In the genomic region with DNA sequence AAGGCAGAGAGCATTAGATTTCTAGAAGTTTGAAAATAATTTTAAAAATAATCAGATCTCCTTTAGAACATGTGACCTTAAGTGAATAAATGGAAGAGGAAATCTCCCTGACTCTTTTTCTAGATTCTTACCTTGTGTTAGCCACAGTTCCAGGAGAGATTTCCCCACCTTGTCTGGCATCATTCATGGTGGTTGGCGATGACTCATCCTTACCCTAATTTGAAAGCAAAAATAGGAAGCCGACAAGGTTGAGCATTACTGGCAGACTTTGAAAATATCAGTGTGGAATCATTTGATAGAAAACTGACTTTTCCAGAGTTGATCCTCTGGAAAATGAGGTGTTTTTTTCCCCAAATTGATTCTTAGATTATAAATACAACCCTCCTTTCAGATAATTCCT, we compare ENCODE assay signal across 19 cellular contexts. TPM values are rescaled to one million over a fixed set of nuclear protein-coding genes. Genes with fewer than 3 reads are reported as not detected.
A peak's percentile ranks its signal among the peaks of the same experiment; 100 is the strongest.
DNase-seq lines count a peak whose midpoint lies in the region; ATAC-seq, FAIRE-seq and TF ChIP-seq lines count a peak whose summit lies in the region.
"Had no signal": no experiment of that assay in that cellular context is flagged by ENCODE, and none has a peak within 500 bp of the region (broad histone marks: within the 10 kb centered on the region; RNA-seq: fewer than 3 reads in every experiment).

No MANE protein-coding gene starts in this region.

- H3K9ac ChIP-seq in H1 (replicated peaks in 1 of 4; ENCODE audit: extremely low read depth in 1 of 4, low read depth in 3 of 4, low read length in 3 of 4), result no peak overlapping the region

- no peak overlapping the region for H3K27ac Mint-ChIP-seq in activated naive CD4-positive, alpha-beta T cell treated with anti-CD3 and anti-CD28 coated beads for 36 hours
- H3K27ac Mint-ChIP-seq: activated B cell treated with CpG ODN at 0.5 μM for 24 hours; stimulated activated naive CD8-positive, alpha-beta T cell treated with anti-CD3 and anti-CD28 coated beads, Interleukin-15, amount 100 ng/mL, for 72 hours had no signal

- H3K4ac ChIP-seq in H1 (replicated peaks; ENCODE audit: insufficient read length, low read depth, low read length), result no peak overlapping the region

- no peaks in the 10 kb centered on the region for H3K36me3 ChIP-seq in H1 (ENCODE audit: control insufficient read depth in 2 of 4, insufficient read depth in 4 of 4, low read length in 3 of 4)
- H3K36me3 ChIP-seq: pancreas had no signal

- no peak overlapping the region for H3K23ac ChIP-seq in H1 (ENCODE audit: insufficient read length)

- H3K18ac ChIP-seq in H1 (ENCODE audit: extremely low read depth, low read length), result no peak overlapping the region

- TF ChIP-seq RAD21 in H1 (IDR thresholded peaks at IDR 0.05 in 1 of 2, conservative IDR thresholded peaks at IDR 0.05 in 1 of 2; ENCODE audit: low read depth in 2 of 2, low read length in 2 of 2), result no peak

- H4K5ac ChIP-seq in H1 (ENCODE audit: insufficient read length, low read depth, low read length), result no peak overlapping the region

- TF ChIP-seq EP300 in H1 (IDR thresholded peaks at IDR 0.05; ENCODE audit: borderline replicate concordance in 1 of 2, low read depth in 2 of 2, low read length in 2 of 2), result no peak

- POLR2A ChIA-PET in H1 (lab: Charles Lee; ENCODE audit: partially characterized antibody), result no interaction called here

- H3K4me1 Mint-ChIP-seq in activated naive CD4-positive, alpha-beta T cell treated with anti-CD3 and anti-CD28 coated beads for 36 hours (ENCODE audit: low read depth), result peaks cover 3% of the 10 kb centered on the region
- H3K4me1 Mint-ChIP-seq: activated B cell treated with CpG ODN at 0.5 μM for 24 hours; stimulated activated naive CD8-positive, alpha-beta T cell treated with anti-CD3 and anti-CD28 coated beads, Interleukin-15, amount 100 ng/mL, for 72 hours had no signal

- TF ChIP-seq CTCF in GM12865 (IDR thresholded peaks at IDR 0.05; ENCODE audit: insufficient read depth, low read depth, low read length, missing control alignments) (no peak), H1 (IDR thresholded peaks at IDR 0.05; ENCODE audit: control extremely low read depth in 1 of 3, insufficient read depth in 1 of 3, low read depth in 1 of 3, low read length in 3 of 3) (no peak)

- WGBS in H1 (ENCODE audit: extremely low coverage in 1 of 2, insufficient coverage in 1 of 2, insufficient read length in 1 of 2, insufficient replicate concordance in 2 of 2, low coverage in 1 of 2, low lambda C conversion rate in 2 of 2, missing lambda C conversion rate in 1 of 2), 2 experiments, result 87% methylated on average over 2 of the region's 2 CpGs; no CpG with 5 or more reads in 1 of the 2 experiments

- H3K27me3 ChIP-seq in H1 (replicated peaks in 1 of 4; ENCODE audit: control insufficient read depth in 3 of 4, extremely low read depth in 1 of 4, insufficient read depth in 3 of 4, low read length in 3 of 4), result no peaks in the 10 kb centered on the region
- H3K27me3 ChIP-seq: dorsolateral prefrontal cortex, pancreas had no signal

- H3K36me3 Mint-ChIP-seq in activated naive CD4-positive, alpha-beta T cell treated with anti-CD3 and anti-CD28 coated beads for 36 hours (ENCODE audit: low read depth), result no peaks in the 10 kb centered on the region

- H2AK5ac ChIP-seq in H1 (ENCODE audit: low read depth, low read length), result no peak overlapping the region

- no peak overlapping the region for H2BK12ac ChIP-seq in H1 (ENCODE audit: low read depth, low read length)

- H3K9me3 ChIP-seq in H1 (ENCODE audit: insufficient read depth in 2 of 2, low read depth in 1 of 2, low read length in 1 of 2), result no peaks in the 10 kb centered on the region
- H3K9me3 ChIP-seq: pancreas had no signal

- H3K4me1 ChIP-seq in H1 (replicated peaks in 1 of 4; ENCODE audit: control insufficient read depth in 3 of 4, insufficient read depth in 4 of 4, low read length in 3 of 4), result peaks cover 0 to 7% (median under 1%) of the 10 kb centered on the region in 4 experiments; a peak in 4 of 7 replicates
- H3K4me1 ChIP-seq: pancreas had no signal

- ATAC-seq in GM21447 (IDR thresholded peaks at IDR 0.05; ENCODE audit: unreplicated experiment), result no peak
- no peak for ATAC-seq in HG03135 (IDR thresholded peaks at IDR 0.05; ENCODE audit: unreplicated experiment)
- ATAC-seq: left ventricle myocardium superior; stimulated activated naive CD8-positive, alpha-beta T cell treated with anti-CD3 and anti-CD28 coated beads, Interleukin-15, amount 100 ng/mL, for 72 hours had no signal

- H3K27ac ChIP-seq in H1 (ENCODE audit: low read depth, low read length), result no peak overlapping the region
- H3K27ac ChIP-seq: dorsolateral prefrontal cortex, pancreas had no signal

- no peak overlapping the region for H2AFZ ChIP-seq in H1 (ENCODE audit: low read length)

- no peak for TF ChIP-seq POLR2A in H1 (IDR thresholded peaks at IDR 0.05; ENCODE audit: control extremely low read depth in 1 of 2, low read depth in 2 of 2, low read length in 2 of 2)

- no peaks in the 10 kb centered on the region for H3K79me1 ChIP-seq in H1 (ENCODE audit: low read depth, low read length)

- no peak for FAIRE-seq in H1 (lab: Jason Lieb, UNC)
- FAIRE-seq: pancreas had no signal

- peaks cover 4% of the 10 kb centered on the region for H3K9me3 Mint-ChIP-seq in activated naive CD4-positive, alpha-beta T cell treated with anti-CD3 and anti-CD28 coated beads for 36 hours
- H3K9me3 Mint-ChIP-seq: stimulated activated naive CD8-positive, alpha-beta T cell treated with anti-CD3 and anti-CD28 coated beads, Interleukin-15, amount 100 ng/mL, for 72 hours had no signal

- H3K4me2 ChIP-seq in H1 (ENCODE audit: insufficient read depth in 1 of 2, low read depth in 2 of 2, low read length in 2 of 2), result no peak overlapping the region

- H3K4me3 Mint-ChIP-seq in activated naive CD4-positive, alpha-beta T cell treated with anti-CD3 and anti-CD28 coated beads for 36 hours, result no peak overlapping the region
- H3K4me3 Mint-ChIP-seq: activated B cell treated with CpG ODN at 0.5 μM for 24 hours; stimulated activated naive CD8-positive, alpha-beta T cell treated with anti-CD3 and anti-CD28 coated beads, Interleukin-15, amount 100 ng/mL, for 72 hours had no signal

- intact Hi-C loops in activated naive CD4-positive, alpha-beta T cell treated with anti-CD3 and anti-CD28 coated beads for 36 hours (cut with micrococcal nuclease), result no loop called here

- H2BK120ac ChIP-seq in H1 (replicated peaks; ENCODE audit: low read depth, low read length), result no peak overlapping the region

- CTCF ChIA-PET in H1 (lab: Charles Lee; ENCODE audit: partially characterized antibody), result interaction anchor here (0.5 to 1.7 kb wide), 6 partner anchors 9 to 731 kb away, joined by 3 to 4 read pairs (median 3); no protein-coding TSS in a partner anchor
- CTCF ChIA-PET in activated naive CD4-positive, alpha-beta T cell treated with anti-CD3 and anti-CD28 coated beads for 36 hours (lab: Charles Lee), result no interaction called here

- no peak overlapping the region for H2BK5ac ChIP-seq in H1 (ENCODE audit: low read depth, low read length)

- H4K91ac ChIP-seq in H1 (replicated peaks; ENCODE audit: insufficient read length, low read length), result no peak overlapping the region

- DNase-seq in GM12865 (ENCODE audit: low read depth) (peak; percentile 41), H4 (ENCODE audit: low spot score) (peak; percentile 31), NCI-H146 treated with DMSO at 0.1 percent for 48 hours (lab: John Stamatoyannopoulos, UW; ENCODE audit: unreplicated experiment) (peak; percentile 11), H1 (ENCODE audit: low read depth in 1 of 2, low spot score in 2 of 2) (no peak)
- DNase-seq in activated naive CD4-positive, alpha-beta T cell treated with anti-CD3 and anti-CD28 coated beads for 36 hours, result no peak
- DNase-seq in activated CD8-positive, alpha-beta memory T cell treated with anti-CD3 and anti-CD28 coated beads for 24 hours, result no peak
- DNase-seq: activated B cell treated with CpG ODN at 0.5 μM for 24 hours; activated naive CD4-positive, alpha-beta T cell treated with anti-CD3 and anti-CD28 coated beads, Interleukin-2, amount 50 U/mL, for 16 hours; AML-193; dorsolateral prefrontal cortex; left ventricle myocardium superior; NCI-H1436; NCI-H446 treated with DMSO at 0.1 percent for 48 hours; pancreas; stimulated activated naive CD8-positive, alpha-beta T cell treated with anti-CD3 and anti-CD28 coated beads, Interleukin-15, amount 100 ng/mL, for 72 hours had no signal

- no peaks in the 10 kb centered on the region for H4K20me1 ChIP-seq in H1 (replicated peaks in 1 of 2; ENCODE audit: control insufficient read depth in 1 of 2, insufficient read depth in 2 of 2, low read length in 2 of 2)

- H3K14ac ChIP-seq in H1 (ENCODE audit: insufficient read length), result no peak overlapping the region

- H3K23me2 ChIP-seq in H1 (ENCODE audit: low read depth, low read length), result no peaks in the 10 kb centered on the region

- H3K56ac ChIP-seq in H1 (replicated peaks; ENCODE audit: insufficient read length, low read depth, low read length), result no peak overlapping the region

- no peak overlapping the region for H2BK15ac ChIP-seq in H1 (ENCODE audit: low read length)

- H3K4me3 ChIP-seq in GM12865 (ENCODE audit: low read depth, low read length) (no peak overlapping the region), H1 (ENCODE audit: extremely low read depth in 1 of 4, insufficient read depth in 2 of 4, low read depth in 3 of 4, low read length in 4 of 4) (no peak overlapping the region)
- H3K4me3 ChIP-seq: pancreas had no signal

- peaks cover 2% of the 10 kb centered on the region for H3K27me3 Mint-ChIP-seq in activated naive CD4-positive, alpha-beta T cell treated with anti-CD3 and anti-CD28 coated beads for 36 hours (ENCODE audit: low read depth)
- H3K27me3 Mint-ChIP-seq: activated B cell treated with CpG ODN at 0.5 μM for 24 hours; stimulated activated naive CD8-positive, alpha-beta T cell treated with anti-CD3 and anti-CD28 coated beads, Interleukin-15, amount 100 ng/mL, for 72 hours had no signal

- H3K79me2 ChIP-seq in H1 (ENCODE audit: control insufficient read depth in 1 of 2, insufficient read depth in 2 of 2, low read length in 2 of 2), result no peaks in the 10 kb centered on the region

- H2BK20ac ChIP-seq in H1 (ENCODE audit: low read length), result no peak overlapping the region

- no peak overlapping the region for H4K8ac ChIP-seq in H1 (ENCODE audit: extremely low read depth, insufficient read depth, low read length)

TF ChIP-seq in H1, 55 proteins besides CTCF, POLR2A, EP300 and RAD21 (continues in another document):
- peak; percentile 60 for TF ChIP-seq JUND (IDR thresholded peaks at IDR 0.05; ENCODE audit: low read length)

RNA-seq across cellular contexts. Expression of a gene that starts 48.1 kb away (rescaled TPM):
- 3.8 TPM in 2 replicates for total RNA-seq in H4 (2014; rRNA removed; shearing (Covaris generic))
- total RNA-seq in H1 (2021; fragmentation: NEBNext Ultra II Directional; extraction: Animal tissue kit (Norgen Biotek cat#: 25700)), result 0.25 TPM in 1 of 2 replicates, not detected in the other
- not detected in 2 replicates for polyA plus RNA-seq in H1 (2011; rRNA removed)
- polyA plus RNA-seq in H1 (2011; cell fraction: cytosol; rRNA removed), result not detected
- not detected for polyA plus RNA-seq in H1 (2011; cell fraction: nucleus; rRNA removed)
- polyA plus RNA-seq in H1 (2012, experiment 1 of 2), result 0.07 TPM in 1 of 4 replicates, not detected in the others
- not detected for polyA plus RNA-seq in H1 (2012, experiment 2 of 2)
- polyA plus RNA-seq in H1 (2013, experiment 1 of 2), result 0.12 TPM
- not detected for polyA plus RNA-seq in H1 (2013, experiment 2 of 2)
- polyA minus RNA-seq in H1 (2011; rRNA and poly(A)+ RNA removed), result not detected in 2 replicates
- polyA minus RNA-seq in H1 (2011; cell fraction: cytosol; rRNA and poly(A)+ RNA removed), result not detected
- not detected for polyA minus RNA-seq in H1 (2011; cell fraction: nucleus; rRNA and poly(A)+ RNA removed)
- not detected for total RNA-seq in activated naive CD4-positive, alpha-beta T cell treated with anti-CD3 and anti-CD28 coated beads for 36 hours
- total RNA-seq: activated B cell treated with CpG ODN at 0.5 μM for 24 hours; fibroblast of lung; left ventricle myocardium superior; T-helper 1 cell treated with Interleukin-12 subunit alpha and Interleukin-12 subunit beta and Interleukin-4 antibody, amounts not matched to agents 30 ng/mL and 1 ng/mL, for 36 hours had no signal

Comparison
In these comparisons a context has a peak if more than half of its experiments do, and no peak if none do; other contexts are left out.
1. DNase-seq: peak in GM12865 (single experiment), H4 (single experiment) and NCI-H146 treated with DMSO at 0.1 percent for 48 hours (single experiment); none in H1 (0 of 2), activated naive CD4-positive, alpha-beta T cell treated with anti-CD3 and anti-CD28 coated beads for 36 hours (single experiment) and activated CD8-positive, alpha-beta memory T cell treated with anti-CD3 and anti-CD28 coated beads for 24 hours (single experiment).